ENCODE assay signal across 25 cellular contexts in genomic region chr9:109414125-109414785, GRCh38.
DNase-seq lines count a peak whose midpoint lies in the region; ATAC-seq and TF ChIP-seq lines count a peak whose summit lies in the region.
"Had no signal": no experiment of that assay in that cellular context is flagged by ENCODE, and none has a peak within 500 bp of the region (broad histone marks: within the 10 kb centered on the region; RNA-seq: fewer than 3 reads in every experiment).

No MANE protein-coding gene starts in this region.

- no peaks in the 10 kb centered on the region for H3F3A ChIP-seq in GM23338 (replicated peaks; ENCODE audit: low read depth)

- H3K27me3 Mint-ChIP-seq in GM23338 (ENCODE audit: insufficient read depth, low read depth, poor library complexity) (peaks cover 8% of the 10 kb centered on the region), memory B cell (peaks cover 9% of the 10 kb centered on the region), chondrocyte (ENCODE audit: low read depth) (no peaks in the 10 kb centered on the region), immature natural killer cell (ENCODE audit: low read depth in 3 of 3) (peaks cover 0 to 9% (median 1%) of the 10 kb centered on the region in 3 donors)

- H3K27ac ChIP-seq in BLaER1 (peak overlapping the region; percentile 20; the same call in 1 of the 2 replicates), GM23338 (ENCODE audit: low read depth) (peak overlapping the region; percentile 52; the same call in 1 of the 2 replicates)
- H3K27ac ChIP-seq: body of pancreas, GM23248, tibial artery had no signal

- H3K4me2 ChIP-seq in BLaER1 = peak overlapping the region; percentile 87
- H3K4me2 ChIP-seq in GM23338 = no peak overlapping the region

- peak; percentile 66 for DNase-seq in GM23338 (ENCODE audit: low spot score)
- peak; percentile 11 for DNase-seq in RPMI8226
- no peak for DNase-seq in memory B cell (ENCODE audit: low spot score in 2 of 2)
- DNase-seq in chondrocyte (ENCODE audit: low spot score) = no peak
- no peak for DNase-seq in BE2C
- DNase-seq in immature natural killer cell = no peak
- DNase-seq: activated CD8-positive, alpha-beta memory T cell treated with anti-CD3 and anti-CD28 coated beads for 24 hours; activated gamma-delta T cell treated with Interleukin-2 at 50 U/mL for 16 hours; activated T-cell treated with anti-CD3 and anti-CD28 coated beads, Interleukin-2, amount 50 U/mL, for 1 hour; body of pancreas; Caco-2; DMS79 treated with DMSO at 0.1 percent for 48 hours; effector CD4-positive, alpha-beta T cell; foreskin fibroblast; GM23248; KG1; MV-4-11; NCI-H1694 treated with DMSO at 0.1 percent for 48 hours; NCI-H524 treated with DMSO at 0.1 percent for 48 hours; posterior cingulate gyrus; tibial artery had no signal

- H3K4me3 Mint-ChIP-seq in GM23338 (no peak overlapping the region), memory B cell (no peak overlapping the region), chondrocyte (ENCODE audit: unreplicated experiment) (no peak overlapping the region), immature natural killer cell (no peak overlapping the region)
- H3K4me3 Mint-ChIP-seq: stimulated activated naive CD8-positive, alpha-beta T cell treated with anti-CD3 and anti-CD28 coated beads, Interleukin-15, Interleukin-2, amounts not matched to agents 100 ng/mL and 50 ng/mL, for 24 hours; T-helper 1 cell treated with Interleukin-12 subunit alpha and Interleukin-12 subunit beta and Interleukin-4 antibody, amounts not matched to agents 30 μg/mL and 1 μg/mL, for 36 hours had no signal

- H3K9me3 Mint-ChIP-seq in GM23338 (no peaks in the 10 kb centered on the region), memory B cell (no peaks in the 10 kb centered on the region), chondrocyte (ENCODE audit: low read depth) (no peaks in the 10 kb centered on the region), immature natural killer cell (peaks cover 0 to 2% (median 0%) of the 10 kb centered on the region in 6 donors)
- H3K9me3 Mint-ChIP-seq: stimulated activated naive CD8-positive, alpha-beta T cell treated with anti-CD3 and anti-CD28 coated beads, Interleukin-15, Interleukin-2, amounts not matched to agents 100 ng/mL and 50 ng/mL, for 24 hours; T-helper 1 cell treated with Interleukin-12 subunit alpha and Interleukin-12 subunit beta and Interleukin-4 antibody, amounts not matched to agents 30 μg/mL and 1 μg/mL, for 36 hours had no signal

- H3K4me1 ChIP-seq in BLaER1 (peaks cover 99% of the 10 kb centered on the region), GM23338 (ENCODE audit: insufficient read depth) (peaks cover 26% of the 10 kb centered on the region), BE2C (no peaks in the 10 kb centered on the region)
- H3K4me1 ChIP-seq: body of pancreas, Caco-2, tibial artery had no signal

- no peaks in the 10 kb centered on the region for H3K27me3 ChIP-seq in BLaER1
- no peaks in the 10 kb centered on the region for H3K27me3 ChIP-seq in GM23338 (ENCODE audit: insufficient read depth)
- H3K27me3 ChIP-seq in BE2C = no peaks in the 10 kb centered on the region; the same call in 1 of the 2 replicates
- H3K27me3 ChIP-seq: body of pancreas, tibial artery had no signal

- H3K36me3 ChIP-seq in BLaER1 = no peaks in the 10 kb centered on the region
- no peaks in the 10 kb centered on the region for H3K36me3 ChIP-seq in GM23338 (ENCODE audit: insufficient read depth)
- no peaks in the 10 kb centered on the region for H3K36me3 ChIP-seq in BE2C

- H3K36me3 Mint-ChIP-seq in GM23338 (ENCODE audit: low read depth) (no peaks in the 10 kb centered on the region), memory B cell (no peaks in the 10 kb centered on the region), chondrocyte (ENCODE audit: low read depth) (peaks cover 14% of the 10 kb centered on the region), immature natural killer cell (no peaks in the 10 kb centered on the region)

- H4K20me1 ChIP-seq in BLaER1 = no peaks in the 10 kb centered on the region
- no peaks in the 10 kb centered on the region for H4K20me1 ChIP-seq in GM23338 (replicated peaks; ENCODE audit: insufficient read depth)

- no peak overlapping the region for H2AFZ ChIP-seq in GM23338
- H2AFZ ChIP-seq: GM23248 had no signal

- TF ChIP-seq CTCF in GM23338 (conservative IDR thresholded peaks at IDR 0.05; ENCODE audit: low read depth in 2 of 2) (peak in 1 of 2 experiments; percentile 10; a peak in 1 of 4 replicates), chondrocyte (IDR thresholded peaks at IDR 0.05) (no peak), BE2C (IDR thresholded peaks at IDR 0.05; ENCODE audit: low read depth, low read length) (no peak)

- H3K9me3 ChIP-seq in BLaER1 = no peaks in the 10 kb centered on the region
- no peaks in the 10 kb centered on the region for H3K9me3 ChIP-seq in BE2C
- H3K9me3 ChIP-seq: body of pancreas, Caco-2, tibial artery had no signal

- H3K4me3 ChIP-seq in BLaER1 (no peak overlapping the region), GM23338 (no peak overlapping the region), BE2C (ENCODE audit: low read depth, low read length) (no peak overlapping the region)
- H3K4me3 ChIP-seq: body of pancreas, GM23248, tibial artery had no signal

- no peaks in the 10 kb centered on the region for H3K9me2 ChIP-seq in GM23338 (ENCODE audit: insufficient read depth)

- no peaks in the 10 kb centered on the region for H3K79me2 ChIP-seq in GM23338 (replicated peaks; ENCODE audit: insufficient read depth)

- ATAC-seq in GM23338 = peak; percentile 51
- ATAC-seq in memory B cell (ENCODE audit: low read depth) = no peak
- no peak for ATAC-seq in GM18907 (IDR thresholded peaks at IDR 0.05; ENCODE audit: unreplicated experiment)
- ATAC-seq: body of pancreas had no signal

- no peak overlapping the region for H3K27ac Mint-ChIP-seq in GM23338
- H3K27ac Mint-ChIP-seq in memory B cell = peak overlapping the region; percentile 90
- H3K27ac Mint-ChIP-seq in chondrocyte (ENCODE audit: unreplicated experiment) = no peak overlapping the region
- no peak overlapping the region for H3K27ac Mint-ChIP-seq in immature natural killer cell
- H3K27ac Mint-ChIP-seq: stimulated activated naive CD8-positive, alpha-beta T cell treated with anti-CD3 and anti-CD28 coated beads, Interleukin-15, Interleukin-2, amounts not matched to agents 100 ng/mL and 50 ng/mL, for 24 hours had no signal

- H3K9ac ChIP-seq in BLaER1 = no peak overlapping the region
- H3K9ac ChIP-seq: GM23248 had no signal

- H3K4me1 Mint-ChIP-seq in GM23338 (peaks cover 49% of the 10 kb centered on the region), memory B cell (peaks cover 43% of the 10 kb centered on the region), chondrocyte (ENCODE audit: low read depth) (no peaks in the 10 kb centered on the region), immature natural killer cell (no peaks in the 10 kb centered on the region)

TF ChIP-seq in GM23338, 12 proteins besides CTCF, POLR2A, EP300 and RAD21 (continues in another document):
- TF ChIP-seq EZH2phosphoT487 (IDR thresholded peaks at IDR 0.05; ENCODE audit: unreplicated experiment) (no peak), EZH2 (IDR thresholded peaks at IDR 0.05; ENCODE audit: low read depth, unreplicated experiment) (no peak), NANOG (IDR thresholded peaks at IDR 0.05; ENCODE audit: borderline replicate concordance) (no peak), ZNF114 (CRISPR knock-in tag; IDR thresholded peaks at IDR 0.05) (no peak), REST (IDR thresholded peaks at IDR 0.05; ENCODE audit: unreplicated experiment) (no peak)

Comparison
In these comparisons a context has a peak if more than half of its experiments do, and no peak if none do; other contexts are left out.
1. DNase-seq: peak in GM23338 (single experiment) and RPMI8226 (single experiment); none in memory B cell (0 of 2), chondrocyte (single experiment), BE2C (single experiment) and immature natural killer cell (0 of 3).